Comparison of ENCODE assay signal across 1 cellular context in genomic region chr4:24471623-24472510, GRCh38.
TF ChIP-seq lines count a peak whose summit lies in the region.

No MANE protein-coding gene starts in this region.

TF ChIP-seq in K562, 482 proteins besides CTCF, POLR2A, EP300 and RAD21 (continued from another document):
- TF ChIP-seq, protein P1, sequence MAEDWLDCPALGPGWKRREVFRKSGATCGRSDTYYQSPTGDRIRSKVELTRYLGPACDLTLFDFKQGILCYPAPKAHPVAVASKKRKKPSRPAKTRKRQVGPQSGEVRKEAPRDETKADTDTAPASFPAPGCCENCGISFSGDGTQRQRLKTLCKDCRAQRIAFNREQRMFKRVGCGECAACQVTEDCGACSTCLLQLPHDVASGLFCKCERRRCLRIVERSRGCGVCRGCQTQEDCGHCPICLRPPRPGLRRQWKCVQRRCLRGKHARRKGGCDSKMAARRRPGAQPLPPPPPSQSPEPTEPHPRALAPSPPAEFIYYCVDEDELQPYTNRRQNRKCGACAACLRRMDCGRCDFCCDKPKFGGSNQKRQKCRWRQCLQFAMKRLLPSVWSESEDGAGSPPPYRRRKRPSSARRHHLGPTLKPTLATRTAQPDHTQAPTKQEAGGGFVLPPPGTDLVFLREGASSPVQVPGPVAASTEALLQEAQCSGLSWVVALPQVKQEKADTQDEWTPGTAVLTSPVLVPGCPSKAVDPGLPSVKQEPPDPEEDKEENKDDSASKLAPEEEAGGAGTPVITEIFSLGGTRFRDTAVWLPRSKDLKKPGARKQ (CRISPR knock-in tag; IDR thresholded peaks at IDR 0.05): no peak
- no peak for TF ChIP-seq CBFA2T3 (IDR thresholded peaks at IDR 0.05)
- no peak for TF ChIP-seq TAF9B (IDR thresholded peaks at IDR 0.05; ENCODE audit: partially characterized antibody)
- no peak for TF ChIP-seq HINFP (tag; conservative IDR thresholded peaks at IDR 0.05; ENCODE audit: low read depth)
- TF ChIP-seq SMARCE1 (IDR thresholded peaks at IDR 0.05): no peak
- no peak for TF ChIP-seq CAMTA2 (CRISPR knock-in tag; conservative IDR thresholded peaks at IDR 0.05)
- no peak for TF ChIP-seq LEF1 (IDR thresholded peaks at IDR 0.05)
